ENCODE assay signal across 30 cellular contexts in the genomic region with DNA sequence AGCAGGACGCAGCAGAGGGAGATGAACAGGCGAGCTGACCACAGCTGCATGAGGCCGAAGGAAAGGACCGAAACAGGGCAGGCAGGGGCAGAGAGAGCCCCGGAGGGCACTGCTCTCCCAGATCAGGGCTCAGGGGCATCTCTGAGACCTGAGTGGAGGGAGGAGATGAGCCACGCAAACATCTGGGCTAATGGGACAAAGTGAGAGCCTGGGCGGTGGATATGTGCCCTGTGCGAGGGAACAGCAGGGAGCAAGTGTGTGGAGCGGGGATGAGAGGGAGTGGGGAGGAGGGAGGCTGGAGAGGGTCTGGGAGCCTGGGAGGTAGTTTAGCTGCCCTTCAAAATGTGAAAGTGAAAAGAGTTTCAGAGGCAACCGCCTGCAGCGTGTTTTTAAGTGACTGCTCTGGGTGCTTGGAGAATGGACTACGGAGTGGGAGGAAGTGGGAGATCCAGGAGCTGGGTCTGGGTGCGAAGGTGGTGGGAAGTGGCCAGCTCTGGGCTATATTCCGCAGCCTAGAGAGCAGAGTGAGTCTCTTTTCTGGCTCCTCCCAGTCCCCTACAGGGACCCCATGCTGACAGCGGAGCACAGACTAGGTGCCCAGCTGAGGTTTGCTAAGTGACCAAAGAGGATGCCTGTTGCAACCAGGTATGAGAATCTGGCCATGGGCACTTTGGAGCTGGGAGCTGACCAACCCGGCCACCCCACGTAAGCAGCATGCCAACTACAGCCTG.
DNase-seq lines count a peak whose midpoint lies in the region; ATAC-seq and TF ChIP-seq lines count a peak whose summit lies in the region.
"Had no signal": no experiment of that assay in that cellular context is flagged by ENCODE, and none has a peak within 500 bp of the region (broad histone marks: within the 10 kb centered on the region; RNA-seq: fewer than 3 reads in every experiment).

No MANE protein-coding gene starts in this region.

- H3K4me1 Mint-ChIP-seq in CD4-positive, alpha-beta T cell (ENCODE audit: low read depth), result peaks cover 62% of the 10 kb centered on the region
- peaks cover 3% of the 10 kb centered on the region; the same call in 1 of the 2 replicates for H3K4me1 Mint-ChIP-seq in WTC11
- H3K4me1 Mint-ChIP-seq in neural crest cell, result peaks cover 41% of the 10 kb centered on the region

- intact Hi-C loops in CD4-positive, alpha-beta T cell (cut with DNase I, micrococcal nuclease), result loop anchor here in 1 of 2 experiments (10.0 kb wide), 1 partner anchor 56 kb away; no protein-coding TSS in a partner anchor
- intact Hi-C loops in HCT116 (cut with micrococcal nuclease), result no loop called here

- no peak overlapping the region for H3K9ac ChIP-seq in HCT116 (ENCODE audit: low read length)
- H3K9ac ChIP-seq: BLaER1 treated with 17β-estradiol and CSF1 and Interleukin-3, amounts not matched to agents 10 nM and 100 nM; KMS-11 had no signal

- H3K4me3 Mint-ChIP-seq in CD4-positive, alpha-beta T cell, result no peak overlapping the region
- H3K4me3 Mint-ChIP-seq in WTC11 (no peak overlapping the region), neural crest cell (no peak overlapping the region)
- H3K4me3 Mint-ChIP-seq: activated CD8-positive, alpha-beta T cell treated with anti-CD3 and anti-CD28 coated beads for 36 hours; activated naive CD4-positive, alpha-beta T cell treated with anti-CD3 and anti-CD28 coated beads, Interleukin-2, amount 50 U/mL, for 24 hours; H9; memory B cell had no signal

- no peak for TF ChIP-seq POLR2A in HCT116 (IDR thresholded peaks at IDR 0.05; ENCODE audit: borderline replicate concordance, extremely low read depth, insufficient read depth, insufficient read length)

- H3K9me2 ChIP-seq in HCT116 (ENCODE audit: insufficient read depth), result no peaks in the 10 kb centered on the region

- H4K20me1 ChIP-seq in HCT116 (ENCODE audit: insufficient read depth), result no peaks in the 10 kb centered on the region

- H2AFZ ChIP-seq in HCT116 (ENCODE audit: low read depth, low read length, poor library complexity, severe bottlenecking), result no peak overlapping the region

- H3K36me3 ChIP-seq in HCT116 (ENCODE audit: control insufficient read depth in 1 of 2, insufficient read depth in 2 of 2, low read length in 2 of 2), result peaks cover 8 to 21% of the 10 kb centered on the region in 2 experiments
- H3K36me3 ChIP-seq: prostate gland had no signal

- RAD21 ChIA-PET in HCT116 (lab: Charles Lee; ENCODE audit: low non-redundant PET in 1 of 2, low total read pairs in 2 of 2, uncharacterized antibody in 2 of 2, unreplicated experiment in 2 of 2), result interaction anchor here in 1 of 2 experiments (0.6 kb wide), 1 partner anchor 45 kb away, joined by 3 read pairs; no protein-coding TSS in a partner anchor

- TF ChIP-seq RAD21 in HCT116 (IDR thresholded peaks at IDR 0.05; ENCODE audit: low read depth), result no peak

- BruUV-seq in HCT116 (replicated peaks; lab: Mats Ljungman, UMichigan), result TSS peak; percentile 22

- CTCF ChIA-PET in CD4-positive, alpha-beta T cell (lab: Charles Lee), result no interaction called here
- CTCF ChIA-PET in HCT116 (lab: Charles Lee), result no interaction called here
- CTCF ChIA-PET in WTC11 (lab: Charles Lee), result interaction anchor here (1.0 to 8.8 kb wide), 6 partner anchors 27 to 195 kb away, joined by 4 to 74 read pairs (median 10); partner anchors contain the start of gene IFFO2

- H3K27ac Mint-ChIP-seq in CD4-positive, alpha-beta T cell, result peak overlapping the region; percentile 83
- H3K27ac Mint-ChIP-seq in WTC11 (peak overlapping the region; percentile 85), neural crest cell (ENCODE audit: unreplicated experiment) (peak overlapping the region; percentile 35)
- H3K27ac Mint-ChIP-seq: activated CD8-positive, alpha-beta T cell treated with anti-CD3 and anti-CD28 coated beads for 36 hours; activated T-helper 2 cell treated with anti-CD3 and anti-CD28 coated beads, Interferon-gamma antibody, Interleukin-2, Interleukin-4, amounts not matched to agents 10 μg/mL and 5 μg/mL and 100 μg/mL, durations not matched to agents 14 hours and 24 hours and 36 hours; memory B cell had no signal

- H3K27me3 Mint-ChIP-seq in CD4-positive, alpha-beta T cell, result no peaks in the 10 kb centered on the region
- no peaks in the 10 kb centered on the region for H3K27me3 Mint-ChIP-seq in WTC11 (ENCODE audit: low read depth)
- H3K27me3 Mint-ChIP-seq in neural crest cell (ENCODE audit: low read depth), result no peaks in the 10 kb centered on the region
- H3K27me3 Mint-ChIP-seq: activated CD8-positive, alpha-beta T cell treated with anti-CD3 and anti-CD28 coated beads for 36 hours; activated naive CD4-positive, alpha-beta T cell treated with anti-CD3 and anti-CD28 coated beads, Interleukin-2, amount 50 U/mL, for 24 hours; memory B cell had no signal

- DNase-seq in CD4-positive, alpha-beta T cell, result no peak
- DNase-seq in HCT116 (ENCODE audit: low read depth, low spot score), result no peak
- no peak for DNase-seq in WTC11 (ENCODE audit: low spot score)
- no peak for DNase-seq in neural crest cell (ENCODE audit: low read depth, low spot score)
- DNase-seq: activated CD8-positive, alpha-beta memory T cell treated with anti-CD3 and anti-CD28 coated beads, Interleukin-2, amount 50 U/mL, for 48 hours; activated CD8-positive, alpha-beta T cell treated with anti-CD3 and anti-CD28 coated beads for 36 hours; amygdala; brain microvascular endothelial cell; DMS79; H9; MM.1S; NCI-H1105 treated with DMSO at 0.1 percent for 48 hours; NCI-H1930; NCI-H2171 treated with DMSO at 0.1 percent for 48 hours; NCI-H510A treated with DMSO at 0.1 percent for 48 hours; sigmoid colon; stimulated activated CD4-positive, alpha-beta T cell treated with anti-CD3 and anti-CD28 coated beads, Interleukin-4, amount 100 ng/mL, for 1 hour; T-helper 2 cell had no signal

- peaks cover 25% of the 10 kb centered on the region for H3K36me3 Mint-ChIP-seq in CD4-positive, alpha-beta T cell (ENCODE audit: low read depth)
- peaks cover 27% of the 10 kb centered on the region for H3K36me3 Mint-ChIP-seq in WTC11
- H3K36me3 Mint-ChIP-seq in neural crest cell (ENCODE audit: low read depth), result peaks cover 4% of the 10 kb centered on the region

- no peaks in the 10 kb centered on the region for H3K9me3 Mint-ChIP-seq in CD4-positive, alpha-beta T cell
- H3K9me3 Mint-ChIP-seq in WTC11 (no peaks in the 10 kb centered on the region), neural crest cell (no peaks in the 10 kb centered on the region)
- H3K9me3 Mint-ChIP-seq: activated CD8-positive, alpha-beta T cell treated with anti-CD3 and anti-CD28 coated beads for 36 hours; activated naive CD4-positive, alpha-beta T cell treated with anti-CD3 and anti-CD28 coated beads, Interleukin-2, amount 50 U/mL, for 24 hours; activated T-helper 2 cell treated with anti-CD3 and anti-CD28 coated beads, Interferon-gamma antibody, Interleukin-2, Interleukin-4, amounts not matched to agents 10 μg/mL and 5 μg/mL and 100 μg/mL, durations not matched to agents 14 hours and 24 hours and 36 hours; H9; memory B cell had no signal

- H3K27me3 ChIP-seq in CD4-positive, alpha-beta T cell (ENCODE audit: control insufficient read depth, insufficient read depth, low read length), result no peaks in the 10 kb centered on the region
- no peaks in the 10 kb centered on the region for H3K27me3 ChIP-seq in HCT116 (ENCODE audit: insufficient read depth, low read length)
- H3K27me3 ChIP-seq: BLaER1 treated with 17β-estradiol and CSF1 and Interleukin-3, amounts not matched to agents 10 nM and 100 nM; brain microvascular endothelial cell; neutrophil; sigmoid colon; transverse colon had no signal

- no peak for ATAC-seq in CD4-positive, alpha-beta T cell (ENCODE audit: poor library complexity)
- no peak for ATAC-seq in HCT116
- ATAC-seq in WTC11, result 0 out of 2 replicates have a peak, but pooled peaks have one; percentile 6
- ATAC-seq in GM21367 (IDR thresholded peaks at IDR 0.05; ENCODE audit: unreplicated experiment), result no peak
- ATAC-seq in GM21381 (IDR thresholded peaks at IDR 0.05; ENCODE audit: unreplicated experiment), result no peak
- no peak for ATAC-seq in GM18858 (IDR thresholded peaks at IDR 0.05; ENCODE audit: unreplicated experiment)
- ATAC-seq in GM19035 (IDR thresholded peaks at IDR 0.05; ENCODE audit: unreplicated experiment), result no peak
- ATAC-seq: activated CD8-positive, alpha-beta T cell treated with anti-CD3 and anti-CD28 coated beads for 36 hours had no signal

- H3K4me1 ChIP-seq in HCT116 (ENCODE audit: control insufficient read depth in 1 of 2, insufficient read depth in 2 of 2, low read length in 2 of 2), result peaks cover 18 to 19% of the 10 kb centered on the region in 2 experiments

- H3K9me3 ChIP-seq in CD4-positive, alpha-beta T cell (ENCODE audit: control insufficient read depth, low read length), result no peaks in the 10 kb centered on the region
- H3K9me3 ChIP-seq in HCT116 (ENCODE audit: control insufficient read depth in 1 of 2, insufficient read depth in 1 of 2, low read depth in 1 of 2, low read length in 2 of 2), result no peaks in the 10 kb centered on the region
- H3K9me3 ChIP-seq: BLaER1 treated with 17β-estradiol and CSF1 and Interleukin-3, amounts not matched to agents 10 nM and 100 nM; neutrophil; prostate gland; sigmoid colon; transverse colon had no signal

- H3K79me2 ChIP-seq in HCT116 (ENCODE audit: insufficient read depth, low read length), result no peaks in the 10 kb centered on the region

- H3K27ac ChIP-seq in CD4-positive, alpha-beta T cell (ENCODE audit: low read depth, low read length), result no peak overlapping the region
- no peak overlapping the region for H3K27ac ChIP-seq in HCT116 (ENCODE audit: low read depth, low read length)
- H3K27ac ChIP-seq: BLaER1 treated with 17β-estradiol and CSF1 and Interleukin-3, amounts not matched to agents 10 nM and 100 nM; brain microvascular endothelial cell; KMS-11; neutrophil; sigmoid colon had no signal

- no peak overlapping the region for H3K4me2 ChIP-seq in HCT116 (ENCODE audit: low read length)
- H3K4me2 ChIP-seq: BLaER1 treated with 17β-estradiol and CSF1 and Interleukin-3, amounts not matched to agents 10 nM and 100 nM; KMS-11 had no signal

- POLR2A ChIA-PET in CD4-positive, alpha-beta T cell (lab: Charles Lee), result no interaction called here
- POLR2A ChIA-PET in HCT116 (lab: Charles Lee), result no interaction called here
- POLR2A ChIA-PET in WTC11 (lab: Charles Lee), result no interaction called here

- no peak for TF ChIP-seq CTCF in CD4-positive, alpha-beta T cell (IDR thresholded peaks at IDR 0.05)
- TF ChIP-seq CTCF in HCT116 (IDR thresholded peaks at IDR 0.05 in 2 of 3, conservative IDR thresholded peaks at IDR 0.05 in 1 of 3; ENCODE audit: borderline replicate concordance in 1 of 3, insufficient read depth in 1 of 3, low read depth in 2 of 3, low read length in 2 of 3) (no peak), WTC11 (IDR thresholded peaks at IDR 0.05) (no peak), neural crest cell (conservative IDR thresholded peaks at IDR 0.05) (no peak)

- no peak overlapping the region for H3K4me3 ChIP-seq in HCT116 (replicated peaks in 1 of 2; ENCODE audit: low read depth in 1 of 2, low read length in 2 of 2)
- H3K4me3 ChIP-seq: BLaER1 treated with 17β-estradiol and CSF1 and Interleukin-3, amounts not matched to agents 10 nM and 100 nM; prostate gland; sigmoid colon; transverse colon had no signal

TF ChIP-seq in HCT116, 20 proteins besides CTCF, POLR2A, EP300 and RAD21 (continues in another document):
- no peak for TF ChIP-seq JUND (IDR thresholded peaks at IDR 0.05)
- TF ChIP-seq FOSL1 (IDR thresholded peaks at IDR 0.05; ENCODE audit: low read depth), result no peak

TF ChIP-seq in WTC11, 78 proteins besides CTCF, POLR2A, EP300 and RAD21 (continues in another document):
- no peak for TF ChIP-seq RORB (CRISPR knock-in tag; IDR thresholded peaks at IDR 0.05)

Comparison
In these comparisons a context has a peak if more than half of its experiments do, and no peak if none do; other contexts are left out.
1. H3K27ac Mint-ChIP-seq: peak in every context shown above with its lines; median percentile 85 in WTC11; 83 in CD4-positive, alpha-beta T cell; 35 in neural crest cell.